30 cellular contexts compared by ENCODE assay signal in the genomic region with DNA sequence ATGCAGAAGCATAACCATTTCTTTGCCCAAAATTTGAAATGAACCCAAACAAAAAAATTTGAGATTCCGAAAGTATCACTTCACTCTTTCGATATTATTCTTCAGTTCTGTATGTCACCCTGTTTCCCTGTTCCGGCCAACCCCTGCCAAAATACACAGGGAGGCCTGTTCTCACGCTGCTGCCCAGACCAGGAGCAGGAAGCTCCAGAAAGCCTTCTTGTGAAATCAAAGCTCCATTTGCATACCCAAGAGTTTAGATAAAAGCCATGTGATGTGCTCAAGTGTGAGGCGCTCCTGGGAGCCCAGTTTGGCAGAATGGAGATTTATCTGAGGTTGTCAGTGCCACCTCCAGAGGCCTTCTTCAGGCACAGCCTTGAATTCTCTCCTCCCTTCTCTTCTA.
DNase-seq lines count a peak whose midpoint lies in the region; ATAC-seq, FAIRE-seq and TF ChIP-seq lines count a peak whose summit lies in the region.
"Had no signal": no experiment of that assay in that cellular context is flagged by ENCODE, and none has a peak within 500 bp of the region (broad histone marks: within the 10 kb centered on the region; RNA-seq: fewer than 3 reads in every experiment).

No MANE protein-coding gene starts in this region.

- peak; percentile 50 to 61 for ATAC-seq in right cardiac atrium
- no peak for ATAC-seq in left ventricle myocardium superior
- ATAC-seq in pancreas = peak in 3 of 4 donors; percentile 67 to 71 (median 70)
- ATAC-seq: activated T-cell treated with anti-CD3 and anti-CD28 coated beads, Interleukin-2, amount 50 U/mL, for 72 hours; foreskin keratinocyte; HCT116; natural killer cell treated with Interleukin-12 subunit alpha and Interleukin-12 subunit beta and Interleukin-15 and Interleukin-18, amount 100 ng/mL, for 72 hours; stimulated activated memory B cell treated with anti-CD40 and anti-IgM and Interleukin-4, amounts not matched to agents 10 μg/mL and 1 μg/mL and 100 μg/mL, for 72 hours had no signal

- DNase-seq in right cardiac atrium (peak in 1 of 3 donors; percentile 23), left ventricle myocardium superior (no peak), bronchial epithelial cell (ENCODE audit: low read depth) (peak; percentile 25), pancreas (peak in 1 of 6 donors; percentile 18), NCI-H748 (lab: John Stamatoyannopoulos, UW; ENCODE audit: unreplicated experiment) (no peak), NCI-H2171 treated with DMSO at 0.1 percent for 48 hours (lab: John Stamatoyannopoulos, UW) (no peak), COLO668 (lab: John Stamatoyannopoulos, UW; ENCODE audit: unreplicated experiment) (no peak)
- DNase-seq: activated CD4-positive, alpha-beta memory T cell treated with anti-CD3 and anti-CD28 coated beads for 36 hours; activated CD4-positive, CD25-positive, alpha-beta regulatory T cell treated with anti-CD3 and anti-CD28 coated beads, Interleukin-2, amount 50 U/mL, for 72 hours; activated naive CD4-positive, alpha-beta T cell; activated T-cell treated with anti-CD3 and anti-CD28 coated beads, Interleukin-2, amount 50 U/mL, for 72 hours; dermis blood vessel endothelial cell; endodermal cell; esophagus squamous epithelium; foreskin keratinocyte; Kasumi-1; kidney; mammary epithelial cell; NCI-H1436 treated with DMSO at 0.1 percent for 48 hours; NCI-H524 treated with DMSO at 0.1 percent for 48 hours; occipital lobe; PC-9; stimulated activated CD4-positive, alpha-beta T cell treated with anti-CD3 and anti-CD28 coated beads, Interleukin-15, amount 100 ng/mL, for 24 hours; T-helper 2 cell had no signal

- no peak overlapping the region for H3K4me3 ChIP-seq in right cardiac atrium (ENCODE audit: low read length)
- H3K4me3 ChIP-seq in bronchial epithelial cell (ENCODE audit: low read depth, low read length) = no peak overlapping the region
- no peak overlapping the region for H3K4me3 ChIP-seq in pancreas
- H3K4me3 ChIP-seq: esophagus squamous epithelium, PC-9, suprapubic skin had no signal

- TF ChIP-seq CTCF in bronchial epithelial cell (IDR thresholded peaks at IDR 0.05; ENCODE audit: insufficient read depth, low read length, severe bottlenecking) = no peak
- no peak for TF ChIP-seq CTCF in pancreas (IDR thresholded peaks at IDR 0.05)

- FAIRE-seq in bronchial epithelial cell (lab: Jason Lieb, UNC) = no peak
- FAIRE-seq in pancreas (lab: Jason Lieb, UNC) = no peak
- FAIRE-seq: G401.6, kidney, urothelium cell line had no signal

- H3K9me3 ChIP-seq in right cardiac atrium (ENCODE audit: control insufficient read depth, low read length) (no peaks in the 10 kb centered on the region), pancreas (no peaks in the 10 kb centered on the region)
- H3K9me3 ChIP-seq: esophagus squamous epithelium, suprapubic skin had no signal

- 43% methylated on average over 5 of the region's 5 CpGs for WGBS in right cardiac atrium
- WGBS in pancreas, 2 donors = 56 to 64% methylated on average over 5 of the region's 5 CpGs

- H3K27ac ChIP-seq in right cardiac atrium (ENCODE audit: low read length) (no peak overlapping the region), pancreas (peak overlapping the region in 2 of 4 donors; percentile 39 to 52)
- H3K27ac ChIP-seq: esophagus squamous epithelium, foreskin keratinocyte, PC-9, suprapubic skin had no signal

- intact Hi-C loops in right cardiac atrium (cut with DNase I) (no loop called here), left ventricle myocardium superior (cut with micrococcal nuclease) (no loop called here), pancreas (cut with DNase I) (no loop called here)

- H3K27me3 ChIP-seq in right cardiac atrium (ENCODE audit: control insufficient read depth, insufficient read depth) (no peaks in the 10 kb centered on the region), bronchial epithelial cell (ENCODE audit: control insufficient read depth, insufficient read depth, low read length) (no peaks in the 10 kb centered on the region), pancreas (no peaks in the 10 kb centered on the region)
- H3K27me3 ChIP-seq: esophagus squamous epithelium, foreskin keratinocyte, suprapubic skin had no signal

- H3K4me1 ChIP-seq in right cardiac atrium (ENCODE audit: control insufficient read depth, insufficient read depth, low read length) = no peaks in the 10 kb centered on the region
- H3K4me1 ChIP-seq in pancreas = no peaks in the 10 kb centered on the region
- H3K4me1 ChIP-seq: esophagus squamous epithelium, foreskin keratinocyte, suprapubic skin had no signal

- H3K36me3 ChIP-seq in bronchial epithelial cell (ENCODE audit: control insufficient read depth, insufficient read depth, low read length) (no peaks in the 10 kb centered on the region), pancreas (no peaks in the 10 kb centered on the region)
- H3K36me3 ChIP-seq: esophagus squamous epithelium, suprapubic skin had no signal
